Comparison of ENCODE assay signal across 23 cellular contexts in genomic region chr5:112534067-112534466, GRCh38.
DNase-seq lines count a peak whose midpoint lies in the region; ATAC-seq, FAIRE-seq and TF ChIP-seq lines count a peak whose summit lies in the region.
"Had no signal": no experiment of that assay in that cellular context is flagged by ENCODE, and none has a peak within 500 bp of the region (broad histone marks: within the 10 kb centered on the region; RNA-seq: fewer than 3 reads in every experiment).

No MANE protein-coding gene starts in this region.

- no peak overlapping the region for H3K4ac ChIP-seq in H1 (replicated peaks; ENCODE audit: insufficient read length, low read depth, low read length)

- H2BK20ac ChIP-seq in H1 (ENCODE audit: low read length), result no peak overlapping the region

- peak overlapping the region; percentile 36 for H2BK120ac ChIP-seq in H1 (replicated peaks; ENCODE audit: low read depth, low read length)

- H3K4me1 Mint-ChIP-seq in IgD-negative memory B cell (peaks cover 54 to 68% (median 60%) of the 10 kb centered on the region in 3 donors), glutamatergic neuron (ENCODE audit: low read depth, unreplicated experiment) (no peaks in the 10 kb centered on the region)
- no peaks in the 10 kb centered on the region for H3K4me1 Mint-ChIP-seq in stimulated activated effector memory CD8-positive, alpha-beta T cell treated with anti-CD3 and anti-CD28 coated beads, Interleukin-12 subunit alpha, Interleukin-12 subunit beta, amount 100 ng/mL, for 72 hours
- H3K4me1 Mint-ChIP-seq: CD4-positive, alpha-beta memory T cell had no signal

- H3K23me2 ChIP-seq in H1 (ENCODE audit: low read depth, low read length), result no peaks in the 10 kb centered on the region

- no peaks in the 10 kb centered on the region for H4K20me1 ChIP-seq in H1 (replicated peaks in 1 of 2; ENCODE audit: control insufficient read depth in 1 of 2, insufficient read depth in 2 of 2, low read length in 2 of 2)
- H4K20me1 ChIP-seq: BLaER1 had no signal

- H3K4me3 Mint-ChIP-seq in IgD-negative memory B cell (peak overlapping the region; percentile 36 to 87 (median 56)), glutamatergic neuron (ENCODE audit: unreplicated experiment) (no peak overlapping the region)
- H3K4me3 Mint-ChIP-seq in stimulated activated effector memory CD8-positive, alpha-beta T cell treated with anti-CD3 and anti-CD28 coated beads, Interleukin-12 subunit alpha, Interleukin-12 subunit beta, amount 100 ng/mL, for 72 hours, result no peak overlapping the region
- H3K4me3 Mint-ChIP-seq: CD4-positive, alpha-beta memory T cell had no signal

- H4K5ac ChIP-seq in H1 (ENCODE audit: insufficient read length, low read depth, low read length), result no peak overlapping the region

- H3K27me3 Mint-ChIP-seq in IgD-negative memory B cell (no peaks in the 10 kb centered on the region), glutamatergic neuron (ENCODE audit: unreplicated experiment) (peaks cover 2% of the 10 kb centered on the region)

- no peaks in the 10 kb centered on the region for H3K36me3 ChIP-seq in H1 (ENCODE audit: control insufficient read depth in 2 of 4, insufficient read depth in 4 of 4, low read length in 3 of 4)
- H3K36me3 ChIP-seq: BLaER1, HAP-1 had no signal

- no peak overlapping the region for H4K8ac ChIP-seq in H1 (ENCODE audit: extremely low read depth, insufficient read depth, low read length)

- no peak for TF ChIP-seq POLR2A in A549 (IDR thresholded peaks at IDR 0.05; ENCODE audit: low read length)
- no peak for TF ChIP-seq POLR2A in H1 (IDR thresholded peaks at IDR 0.05; ENCODE audit: control extremely low read depth in 1 of 2, low read depth in 2 of 2, low read length in 2 of 2)

- peak overlapping the region; percentile 26; the same call in 1 of the 3 replicates for H3K4me2 ChIP-seq in A549
- H3K4me2 ChIP-seq in H1 (ENCODE audit: insufficient read depth in 1 of 2, low read depth in 2 of 2, low read length in 2 of 2), result no peak overlapping the region

- H4K91ac ChIP-seq in H1 (replicated peaks; ENCODE audit: insufficient read length, low read length), result no peak overlapping the region

- H2AFZ ChIP-seq in H1 (ENCODE audit: low read length), result no peak overlapping the region
- H2AFZ ChIP-seq: GM23248 had no signal

- no peak for TF ChIP-seq RAD21 in A549 (conservative IDR thresholded peaks at IDR 0.05 in 1 of 2, IDR thresholded peaks at IDR 0.05 in 1 of 2)
- no peak for TF ChIP-seq RAD21 in H1 (IDR thresholded peaks at IDR 0.05 in 1 of 2, conservative IDR thresholded peaks at IDR 0.05 in 1 of 2; ENCODE audit: low read depth in 2 of 2, low read length in 2 of 2)

- DNase-seq in A549 (ENCODE audit: low read depth in 1 of 2, low spot score in 1 of 2) (no peak), H1 (ENCODE audit: low read depth in 1 of 2, low spot score in 2 of 2) (no peak), MV-4-11 (lab: John Stamatoyannopoulos, UW) (no peak), glutamatergic neuron (no peak)
- no peak for DNase-seq in stimulated activated effector memory CD8-positive, alpha-beta T cell treated with anti-CD3 and anti-CD28 coated beads, Interleukin-12 subunit alpha, Interleukin-12 subunit beta, amount 100 ng/mL, for 72 hours (ENCODE audit: low spot score in 2 of 2)
- DNase-seq: Caco-2; CD4-positive, alpha-beta memory T cell; DMS 273 treated with DMSO at 0.1 percent for 48 hours; DMS79 treated with DMSO at 0.1 percent for 48 hours; GM23248; NCI-H1105; NCI-H146; NCI-H2029 treated with DMSO at 0.1 percent for 48 hours; NCI-H2171; NCI-H524 treated with DMSO at 0.1 percent for 48 hours; NCI-H82 had no signal

- peaks cover 0 to 3% (median 2%) of the 10 kb centered on the region in 3 donors for H3K9me3 Mint-ChIP-seq in IgD-negative memory B cell
- H3K9me3 Mint-ChIP-seq in stimulated activated effector memory CD8-positive, alpha-beta T cell treated with anti-CD3 and anti-CD28 coated beads, Interleukin-12 subunit alpha, Interleukin-12 subunit beta, amount 100 ng/mL, for 72 hours, result no peaks in the 10 kb centered on the region
- no peaks in the 10 kb centered on the region for H3K9me3 Mint-ChIP-seq in glutamatergic neuron (ENCODE audit: unreplicated experiment)
- H3K9me3 Mint-ChIP-seq: CD4-positive, alpha-beta memory T cell had no signal

- no peak overlapping the region for H3K18ac ChIP-seq in H1 (ENCODE audit: extremely low read depth, low read length)

- no peak overlapping the region for H2BK5ac ChIP-seq in H1 (ENCODE audit: low read depth, low read length)

- CTCF ChIA-PET in A549 (lab: Yijun Ruan, JAX) (no interaction called here), H1 (lab: Charles Lee; ENCODE audit: partially characterized antibody) (interaction anchor here (0.7 to 3.9 kb wide), 5 partner anchors 11 to 226 kb away, joined by 3 to 16 read pairs (median 4); partner anchors contain the start of gene EPB41L4A)

- H3K9ac ChIP-seq in H1 (replicated peaks in 1 of 4; ENCODE audit: extremely low read depth in 1 of 4, low read depth in 3 of 4, low read length in 3 of 4), result no peak overlapping the region
- H3K9ac ChIP-seq: BLaER1, GM23248 had no signal

- H3K23ac ChIP-seq in H1 (ENCODE audit: insufficient read length), result no peak overlapping the region

- no peak overlapping the region for H2BK15ac ChIP-seq in H1 (ENCODE audit: low read length)

- H3K79me1 ChIP-seq in H1 (ENCODE audit: low read depth, low read length), result no peaks in the 10 kb centered on the region

- FAIRE-seq in A549 (lab: Jason Lieb, UNC), result no peak
- no peak for FAIRE-seq in H1 (lab: Jason Lieb, UNC)
- FAIRE-seq: K562 had no signal

- H3K27ac Mint-ChIP-seq in IgD-negative memory B cell, result peak overlapping the region; percentile 64 to 93 (median 82)
- H3K27ac Mint-ChIP-seq in stimulated activated effector memory CD8-positive, alpha-beta T cell treated with anti-CD3 and anti-CD28 coated beads, Interleukin-12 subunit alpha, Interleukin-12 subunit beta, amount 100 ng/mL, for 72 hours, result no peak overlapping the region
- no peak overlapping the region for H3K27ac Mint-ChIP-seq in glutamatergic neuron (ENCODE audit: unreplicated experiment)

- H3K4me1 ChIP-seq in A549 (peaks cover 11% of the 10 kb centered on the region; the same call in 2 of the 3 replicates), H1 (replicated peaks in 1 of 4; ENCODE audit: control insufficient read depth in 3 of 4, insufficient read depth in 4 of 4, low read length in 3 of 4) (peaks cover 0 to 6% (median 2%) of the 10 kb centered on the region in 4 experiments; a peak in 4 of 7 replicates)
- H3K4me1 ChIP-seq: Caco-2, HAP-1 had no signal

- H2AK5ac ChIP-seq in H1 (ENCODE audit: low read depth, low read length), result no peak overlapping the region

- TF ChIP-seq CTCF in A549 (IDR thresholded peaks at IDR 0.05) (no peak), H1 (IDR thresholded peaks at IDR 0.05; ENCODE audit: control extremely low read depth in 1 of 3, insufficient read depth in 1 of 3, low read depth in 1 of 3, low read length in 3 of 3) (no peak), glutamatergic neuron (IDR thresholded peaks at IDR 0.05; ENCODE audit: partially characterized antibody, unreplicated experiment) (no peak)

- H3K4me3 ChIP-seq in A549 (no peak overlapping the region), H1 (ENCODE audit: extremely low read depth in 1 of 4, insufficient read depth in 2 of 4, low read depth in 3 of 4, low read length in 4 of 4) (no peak overlapping the region)
- H3K4me3 ChIP-seq: BLaER1, GM23248, HAP-1, K562, SK-N-MC had no signal

- H3K27ac ChIP-seq in A549 (no peak overlapping the region), H1 (ENCODE audit: low read depth, low read length) (no peak overlapping the region)
- H3K27ac ChIP-seq: BLaER1, GM23248, SK-N-MC had no signal

- H3K27me3 ChIP-seq in H1 (replicated peaks in 1 of 4; ENCODE audit: control insufficient read depth in 3 of 4, extremely low read depth in 1 of 4, insufficient read depth in 3 of 4, low read length in 3 of 4), result no peaks in the 10 kb centered on the region
- H3K27me3 ChIP-seq: BLaER1 had no signal

- H3K9me3 ChIP-seq in A549 (no peaks in the 10 kb centered on the region), H1 (ENCODE audit: insufficient read depth in 2 of 2, low read depth in 1 of 2, low read length in 1 of 2) (no peaks in the 10 kb centered on the region)
- H3K9me3 ChIP-seq: BLaER1, Caco-2, HAP-1 had no signal

- peaks cover 6% of the 10 kb centered on the region for H3K36me3 Mint-ChIP-seq in IgD-negative memory B cell
- no peaks in the 10 kb centered on the region for H3K36me3 Mint-ChIP-seq in stimulated activated effector memory CD8-positive, alpha-beta T cell treated with anti-CD3 and anti-CD28 coated beads, Interleukin-12 subunit alpha, Interleukin-12 subunit beta, amount 100 ng/mL, for 72 hours
- H3K36me3 Mint-ChIP-seq in glutamatergic neuron (ENCODE audit: unreplicated experiment), result no peaks in the 10 kb centered on the region
- H3K36me3 Mint-ChIP-seq: CD4-positive, alpha-beta memory T cell had no signal

- ATAC-seq in A549, result peak; percentile 19 to 39; a peak in 3 of 6 replicates
- ATAC-seq in stimulated activated effector memory CD8-positive, alpha-beta T cell treated with anti-CD3 and anti-CD28 coated beads, Interleukin-12 subunit alpha, Interleukin-12 subunit beta, amount 100 ng/mL, for 72 hours, result peak; percentile 21
- no peak for ATAC-seq in GM18519 (IDR thresholded peaks at IDR 0.05; ENCODE audit: low FRiP score, unreplicated experiment)
- ATAC-seq in GM19463 (IDR thresholded peaks at IDR 0.05; ENCODE audit: unreplicated experiment), result no peak

- no peak overlapping the region for H3K56ac ChIP-seq in H1 (replicated peaks; ENCODE audit: insufficient read length, low read depth, low read length)

- TF ChIP-seq EP300 in A549 (IDR thresholded peaks at IDR 0.05) (no peak), H1 (IDR thresholded peaks at IDR 0.05; ENCODE audit: borderline replicate concordance in 1 of 2, low read depth in 2 of 2, low read length in 2 of 2) (no peak)

- POLR2A ChIA-PET in A549 (lab: Yijun Ruan, JAX) (no interaction called here), H1 (lab: Charles Lee; ENCODE audit: partially characterized antibody) (no interaction called here)

- H3K14ac ChIP-seq in H1 (ENCODE audit: insufficient read length), result no peak overlapping the region

- no peak overlapping the region for H2BK12ac ChIP-seq in H1 (ENCODE audit: low read depth, low read length)

- H3K79me2 ChIP-seq in H1 (ENCODE audit: control insufficient read depth in 1 of 2, insufficient read depth in 2 of 2, low read length in 2 of 2), result no peaks in the 10 kb centered on the region

TF ChIP-seq in A549, 52 proteins besides CTCF, POLR2A, EP300 and RAD21:
- TF ChIP-seq MYC (IDR thresholded peaks at IDR 0.05; ENCODE audit: borderline replicate concordance, low read length) (no peak), RNF2 (IDR thresholded peaks at IDR 0.05; ENCODE audit: borderline replicate concordance, low read depth) (no peak), PHF8 (IDR thresholded peaks at IDR 0.05; ENCODE audit: borderline replicate concordance, low read depth) (no peak), HDAC2 (IDR thresholded peaks at IDR 0.05) (no peak)
TF ChIP-seq in A549: peak in this region for 0.

TF ChIP-seq in H1, 55 proteins besides CTCF, POLR2A, EP300 and RAD21 (continues in another document):
- TF ChIP-seq KDM4A (IDR thresholded peaks at IDR 0.05; ENCODE audit: low read depth, low read length, severe bottlenecking) (no peak), TEAD4 (IDR thresholded peaks at IDR 0.05; ENCODE audit: low read depth, low read length) (no peak), HDAC2 (IDR thresholded peaks at IDR 0.05; ENCODE audit: borderline replicate concordance in 1 of 2, low read depth in 2 of 2, low read length in 2 of 2) (no peak), PHF8 (conservative IDR thresholded peaks at IDR 0.05; ENCODE audit: low read depth, low read length) (no peak)

Comparison
In these comparisons a context has a peak if more than half of its experiments do, and no peak if none do; other contexts are left out.
1. ATAC-seq: peak in A549 (2 of 2) and stimulated activated effector memory CD8-positive, alpha-beta T cell treated with anti-CD3 and anti-CD28 coated beads, Interleukin-12 subunit alpha, Interleukin-12 subunit beta, amount 100 ng/mL, for 72 hours (single experiment); none in GM18519 (single experiment) and GM19463 (single experiment).
2. H3K27ac Mint-ChIP-seq: peak in IgD-negative memory B cell (3 of 3); none in stimulated activated effector memory CD8-positive, alpha-beta T cell treated with anti-CD3 and anti-CD28 coated beads, Interleukin-12 subunit alpha, Interleukin-12 subunit beta, amount 100 ng/mL, for 72 hours (single experiment) and glutamatergic neuron (single experiment).
3. H3K4me3 Mint-ChIP-seq: peak in IgD-negative memory B cell (4 of 4); none in stimulated activated effector memory CD8-positive, alpha-beta T cell treated with anti-CD3 and anti-CD28 coated beads, Interleukin-12 subunit alpha, Interleukin-12 subunit beta, amount 100 ng/mL, for 72 hours (single experiment) and glutamatergic neuron (single experiment).